In genomic region chr12:107079172-107080011, GRCh38 we compare ENCODE assay signal across 1 cellular context.
A peak's percentile ranks its signal among the peaks of the same experiment; 100 is the strongest.
TF ChIP-seq lines count a peak whose summit lies in the region.

No MANE protein-coding gene starts in this region.

TF ChIP-seq in K562, 482 proteins besides CTCF, POLR2A, EP300 and RAD21 (continued from another document):
- TF ChIP-seq SP2 (IDR thresholded peaks at IDR 0.05; ENCODE audit: extremely low read depth, low read depth, low read length, poor library complexity, severe bottlenecking) (no peak), MAFG (tag; conservative IDR thresholded peaks at IDR 0.05) (peak; percentile 68), MAFF (IDR thresholded peaks at IDR 0.05; ENCODE audit: low read length) (0 out of 2 replicates have a peak, but pooled peaks have one; percentile 1), EWSR1 (IDR thresholded peaks at IDR 0.05; ENCODE audit: borderline replicate concordance, low read depth, partially characterized antibody) (no peak), PHB (CRISPR knock-in tag; IDR thresholded peaks at IDR 0.05) (no peak), KDM4B (IDR thresholded peaks at IDR 0.05; ENCODE audit: borderline replicate concordance in 2 of 2, low read depth in 1 of 2) (no peak), TAF15 (IDR thresholded peaks at IDR 0.05; ENCODE audit: low read depth, low read length) (no peak), ZNF586 (CRISPR knock-in tag; conservative IDR thresholded peaks at IDR 0.05) (no peak), ZFP91 (CRISPR knock-in tag; IDR thresholded peaks at IDR 0.05) (no peak), PHF21A (IDR thresholded peaks at IDR 0.05; ENCODE audit: borderline replicate concordance, low read depth) (no peak), MLX (CRISPR knock-in tag; conservative IDR thresholded peaks at IDR 0.05) (no peak), NR2C2 (CRISPR knock-in tag; IDR thresholded peaks at IDR 0.05) (no peak), NR2C2 (tag; IDR thresholded peaks at IDR 0.05) (0 out of 2 replicates have a peak, but pooled peaks have one; percentile 20), ZNF24 (IDR thresholded peaks at IDR 0.05) (peak; percentile 84), NFE2 (IDR thresholded peaks at IDR 0.05; ENCODE audit: low read depth) (peak; percentile 79), ZNF512 (tag; IDR thresholded peaks at IDR 0.05) (no peak), SMC3 (conservative IDR thresholded peaks at IDR 0.05; ENCODE audit: insufficient read depth, low read depth, low read length) (peak; percentile 40; the same call in 1 of the 2 replicates), MAZ (CRISPR knock-in tag; conservative IDR thresholded peaks at IDR 0.05 in 1 of 2, IDR thresholded peaks at IDR 0.05 in 1 of 2) (no peak), MEF2A (IDR thresholded peaks at IDR 0.05; ENCODE audit: control insufficient read depth, low read depth, low read length) (no peak)
